Comparison of ENCODE assay signal across 8 cellular contexts in genomic region chr6:11496152-11497060, GRCh38. TPM values are rescaled to one million over a fixed set of nuclear protein-coding genes. Genes with fewer than 3 reads are reported as not detected.
DNase-seq lines count a peak whose midpoint lies in the region; ATAC-seq and TF ChIP-seq lines count a peak whose summit lies in the region.

No MANE protein-coding gene starts in this region.

- intact Hi-C loops in dorsolateral prefrontal cortex (cut with DNase I): loop anchor here (1.0 to 10.0 kb wide), 6 partner anchors 76 to 544 kb away; partner anchors contain the start of gene NEDD9 (in 1 of the 2)

- peaks cover 3% of the 10 kb centered on the region for H3K9me3 Mint-ChIP-seq in memory B cell

- POLR2A ChIA-PET in BJ (lab: Charles Lee): no interaction called here

- H3K27me3 Mint-ChIP-seq in memory B cell: no peaks in the 10 kb centered on the region

- no peaks in the 10 kb centered on the region for H3K36me3 ChIP-seq in BJ (ENCODE audit: control insufficient read depth, insufficient read depth, low read length)

- TF ChIP-seq CTCF in BJ (IDR thresholded peaks at IDR 0.05; ENCODE audit: insufficient read depth, low read depth, low read length) (peak; percentile 77), dorsolateral prefrontal cortex (IDR thresholded peaks at IDR 0.05 in 54 of 56, conservative IDR thresholded peaks at IDR 0.05 in 2 of 56; ENCODE audit: low read depth in 1 of 56, partially characterized antibody in 56 of 56) (peak; percentile 86 to 100 (median 98))

- CTCF ChIA-PET in BJ (lab: Yijun Ruan, JAX): interaction anchor here (0.6 to 4.7 kb wide), 51 partner anchors 11 to 545 kb away, joined by 3 to 45 read pairs (median 4); partner anchors contain the start of genes NEDD9 and SMIM13

- H3K27me3 ChIP-seq in BJ (ENCODE audit: control insufficient read depth, insufficient read depth, low read length) (no peaks in the 10 kb centered on the region), dorsolateral prefrontal cortex (no peaks in the 10 kb centered on the region)

- H3K4me3 ChIP-seq in BJ (ENCODE audit: low read depth, low read length): no peak overlapping the region
- H3K4me3 ChIP-seq in dorsolateral prefrontal cortex: peak overlapping the region in 2 of 59 donors; percentile 10 to 19

- no peak overlapping the region for H3K4me3 Mint-ChIP-seq in memory B cell

- peak; percentile 39 for DNase-seq in BJ (ENCODE audit: low read depth)
- peak; percentile 38 to 81 for DNase-seq in NCI-H526 (lab: John Stamatoyannopoulos, UW)
- DNase-seq in activated CD4-positive, alpha-beta T cell treated with anti-CD3 and anti-CD28 coated beads for 48 hours: peak; percentile 76
- peak in 5 of 10 donors; percentile 33 to 67 (median 52) for DNase-seq in dorsolateral prefrontal cortex
- peak; percentile 69 to 81 for DNase-seq in memory B cell (ENCODE audit: low spot score in 2 of 2)
- peak; percentile 15 to 45 for DNase-seq in stimulated activated CD8-positive, alpha-beta memory T cell treated with anti-CD3 and anti-CD28 coated beads, Interleukin-15, amount 100 ng/mL, for 48 hours (ENCODE audit: low read depth in 2 of 2)

- ATAC-seq in GM19023 (IDR thresholded peaks at IDR 0.05; ENCODE audit: unreplicated experiment) (peak; percentile 41), HG03442 (IDR thresholded peaks at IDR 0.05; ENCODE audit: unreplicated experiment) (peak; percentile 48), memory B cell (ENCODE audit: low read depth) (peak; percentile 76)

- no peaks in the 10 kb centered on the region for H3K36me3 Mint-ChIP-seq in memory B cell

- peak overlapping the region; percentile 13 for H3K27ac Mint-ChIP-seq in memory B cell

- peak overlapping the region in 13 of 59 donors; percentile 6 to 64 (median 35) for H3K27ac ChIP-seq in dorsolateral prefrontal cortex

- peaks cover 13% of the 10 kb centered on the region for H3K4me1 Mint-ChIP-seq in memory B cell

RNA-seq across cellular contexts. Expression of gene TMEM170B, which starts 41.1 kb away (rescaled TPM):
- polyA plus RNA-seq in BJ (2011; rRNA removed): 0.23 and 0.50 TPM in 2 replicates
- polyA minus RNA-seq in BJ (2011; rRNA and poly(A)+ RNA removed): 0.57 and 0.81 TPM in 2 replicates
- total RNA-seq in dorsolateral prefrontal cortex: 10 to 100 TPM; 19.1 to 53.1 (median 33.6) TPM
